In the genomic region with DNA sequence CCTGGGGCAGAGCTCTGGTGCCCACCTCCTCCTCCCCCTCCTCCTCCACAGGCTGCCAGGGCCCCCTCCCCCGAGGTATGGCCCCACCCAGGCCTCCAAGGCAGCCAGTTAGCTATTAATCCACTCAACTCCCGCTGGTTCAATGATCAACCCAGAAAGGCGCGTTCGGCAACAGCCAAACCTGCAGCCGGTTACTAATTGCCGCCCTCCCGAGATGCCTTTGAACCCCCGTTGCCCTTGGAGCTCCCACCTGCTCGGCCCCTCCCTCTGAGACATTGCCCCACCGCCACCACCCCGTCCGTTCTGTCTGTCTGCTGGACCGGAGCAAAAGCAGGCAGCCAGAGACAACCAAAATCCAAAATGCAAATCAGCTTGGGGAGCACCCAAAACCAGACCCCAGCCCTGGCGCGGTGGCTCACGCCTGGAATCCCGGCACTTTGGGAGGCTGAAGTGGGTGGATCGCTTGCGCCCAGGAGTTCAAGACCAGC, we compare ENCODE assay signal across 1 cellular context.
A peak's percentile ranks its signal among the peaks of the same experiment; 100 is the strongest.
TF ChIP-seq lines count a peak whose summit lies in the region.

No MANE protein-coding gene starts in this region.

TF ChIP-seq in HepG2, 621 proteins besides CTCF, POLR2A, EP300 and RAD21 (continued from another document and continues in another):
- TF ChIP-seq FOXJ3 (CRISPR knock-in tag; IDR thresholded peaks at IDR 0.05; ENCODE audit: borderline replicate concordance) (no peak), RXRA (CRISPR knock-in tag; IDR thresholded peaks at IDR 0.05) (peak; percentile 81), MTF1 (CRISPR knock-in tag; IDR thresholded peaks at IDR 0.05) (no peak), CENPT (CRISPR knock-in tag; IDR thresholded peaks at IDR 0.05; ENCODE audit: low read depth) (no peak), ZNF558 (CRISPR knock-in tag; IDR thresholded peaks at IDR 0.05; ENCODE audit: borderline replicate concordance) (0 out of 2 replicates have a peak, but pooled peaks have one; percentile 38), ZBTB34 (CRISPR knock-in tag; IDR thresholded peaks at IDR 0.05) (peak; percentile 85; the same call in 1 of the 2 replicates), ZNF747 (CRISPR knock-in tag; IDR thresholded peaks at IDR 0.05; ENCODE audit: borderline replicate concordance) (no peak), TCF7 (IDR thresholded peaks at IDR 0.05; ENCODE audit: low read depth) (0 out of 2 replicates have a peak, but pooled peaks have one; percentile 22), ZMYM4 (CRISPR knock-in tag; IDR thresholded peaks at IDR 0.05) (0 out of 2 replicates have a peak, but pooled peaks have one; percentile 23), SKI (IDR thresholded peaks at IDR 0.05; ENCODE audit: partially characterized antibody) (peak; percentile 22), ZBTB14 (CRISPR knock-in tag; IDR thresholded peaks at IDR 0.05) (no peak), NR2C2 (CRISPR knock-in tag; IDR thresholded peaks at IDR 0.05; ENCODE audit: borderline replicate concordance) (0 out of 2 replicates have a peak, but pooled peaks have one; percentile 25), SETDB1 (CRISPR knock-in tag; IDR thresholded peaks at IDR 0.05; ENCODE audit: borderline replicate concordance) (no peak), HOXA3 (CRISPR knock-in tag; IDR thresholded peaks at IDR 0.05) (peak; percentile 39; the same call in 1 of the 2 replicates), MIXL1 (CRISPR knock-in tag; IDR thresholded peaks at IDR 0.05) (peak; percentile 47; the same call in 1 of the 2 replicates), ZNF143 (CRISPR knock-in tag; IDR thresholded peaks at IDR 0.05) (0 out of 2 replicates have a peak, but pooled peaks have one; percentile 32), GLMP (CRISPR knock-in tag; IDR thresholded peaks at IDR 0.05; ENCODE audit: borderline replicate concordance) (no peak)
- TF ChIP-seq, protein P1, sequence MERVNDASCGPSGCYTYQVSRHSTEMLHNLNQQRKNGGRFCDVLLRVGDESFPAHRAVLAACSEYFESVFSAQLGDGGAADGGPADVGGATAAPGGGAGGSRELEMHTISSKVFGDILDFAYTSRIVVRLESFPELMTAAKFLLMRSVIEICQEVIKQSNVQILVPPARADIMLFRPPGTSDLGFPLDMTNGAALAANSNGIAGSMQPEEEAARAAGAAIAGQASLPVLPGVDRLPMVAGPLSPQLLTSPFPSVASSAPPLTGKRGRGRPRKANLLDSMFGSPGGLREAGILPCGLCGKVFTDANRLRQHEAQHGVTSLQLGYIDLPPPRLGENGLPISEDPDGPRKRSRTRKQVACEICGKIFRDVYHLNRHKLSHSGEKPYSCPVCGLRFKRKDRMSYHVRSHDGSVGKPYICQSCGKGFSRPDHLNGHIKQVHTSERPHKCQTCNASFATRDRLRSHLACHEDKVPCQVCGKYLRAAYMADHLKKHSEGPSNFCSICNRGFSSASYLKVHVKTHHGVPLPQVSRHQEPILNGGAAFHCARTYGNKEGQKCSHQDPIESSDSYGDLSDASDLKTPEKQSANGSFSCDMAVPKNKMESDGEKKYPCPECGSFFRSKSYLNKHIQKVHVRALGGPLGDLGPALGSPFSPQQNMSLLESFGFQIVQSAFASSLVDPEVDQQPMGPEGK (CRISPR knock-in tag; IDR thresholded peaks at IDR 0.05), result peak; percentile 87
- TF ChIP-seq, protein P2, sequence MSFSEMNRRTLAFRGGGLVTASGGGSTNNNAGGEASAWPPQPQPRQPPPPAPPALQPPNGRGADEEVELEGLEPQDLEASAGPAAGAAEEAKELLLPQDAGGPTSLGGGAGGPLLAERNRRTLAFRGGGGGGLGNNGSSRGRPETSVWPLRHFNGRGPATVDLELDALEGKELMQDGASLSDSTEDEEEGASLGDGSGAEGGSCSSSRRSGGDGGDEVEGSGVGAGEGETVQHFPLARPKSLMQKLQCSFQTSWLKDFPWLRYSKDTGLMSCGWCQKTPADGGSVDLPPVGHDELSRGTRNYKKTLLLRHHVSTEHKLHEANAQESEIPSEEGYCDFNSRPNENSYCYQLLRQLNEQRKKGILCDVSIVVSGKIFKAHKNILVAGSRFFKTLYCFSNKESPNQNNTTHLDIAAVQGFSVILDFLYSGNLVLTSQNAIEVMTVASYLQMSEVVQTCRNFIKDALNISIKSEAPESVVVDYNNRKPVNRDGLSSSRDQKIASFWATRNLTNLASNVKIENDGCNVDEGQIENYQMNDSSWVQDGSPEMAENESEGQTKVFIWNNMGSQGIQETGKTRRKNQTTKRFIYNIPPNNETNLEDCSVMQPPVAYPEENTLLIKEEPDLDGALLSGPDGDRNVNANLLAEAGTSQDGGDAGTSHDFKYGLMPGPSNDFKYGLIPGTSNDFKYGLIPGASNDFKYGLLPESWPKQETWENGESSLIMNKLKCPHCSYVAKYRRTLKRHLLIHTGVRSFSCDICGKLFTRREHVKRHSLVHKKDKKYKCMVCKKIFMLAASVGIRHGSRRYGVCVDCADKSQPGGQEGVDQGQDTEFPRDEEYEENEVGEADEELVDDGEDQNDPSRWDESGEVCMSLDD (CRISPR knock-in tag; IDR thresholded peaks at IDR 0.05; ENCODE audit: borderline replicate concordance), result no peak
- TF ChIP-seq, protein P3, sequence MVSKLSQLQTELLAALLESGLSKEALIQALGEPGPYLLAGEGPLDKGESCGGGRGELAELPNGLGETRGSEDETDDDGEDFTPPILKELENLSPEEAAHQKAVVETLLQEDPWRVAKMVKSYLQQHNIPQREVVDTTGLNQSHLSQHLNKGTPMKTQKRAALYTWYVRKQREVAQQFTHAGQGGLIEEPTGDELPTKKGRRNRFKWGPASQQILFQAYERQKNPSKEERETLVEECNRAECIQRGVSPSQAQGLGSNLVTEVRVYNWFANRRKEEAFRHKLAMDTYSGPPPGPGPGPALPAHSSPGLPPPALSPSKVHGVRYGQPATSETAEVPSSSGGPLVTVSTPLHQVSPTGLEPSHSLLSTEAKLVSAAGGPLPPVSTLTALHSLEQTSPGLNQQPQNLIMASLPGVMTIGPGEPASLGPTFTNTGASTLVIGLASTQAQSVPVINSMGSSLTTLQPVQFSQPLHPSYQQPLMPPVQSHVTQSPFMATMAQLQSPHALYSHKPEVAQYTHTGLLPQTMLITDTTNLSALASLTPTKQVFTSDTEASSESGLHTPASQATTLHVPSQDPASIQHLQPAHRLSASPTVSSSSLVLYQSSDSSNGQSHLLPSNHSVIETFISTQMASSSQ (IDR thresholded peaks at IDR 0.05; ENCODE audit: low read depth), result peak; percentile 88
- TF ChIP-seq, protein P3 (CRISPR knock-in tag; IDR thresholded peaks at IDR 0.05; ENCODE audit: borderline replicate concordance), result peak; percentile 94; the same call in 1 of the 2 replicates
- TF ChIP-seq, protein P4, sequence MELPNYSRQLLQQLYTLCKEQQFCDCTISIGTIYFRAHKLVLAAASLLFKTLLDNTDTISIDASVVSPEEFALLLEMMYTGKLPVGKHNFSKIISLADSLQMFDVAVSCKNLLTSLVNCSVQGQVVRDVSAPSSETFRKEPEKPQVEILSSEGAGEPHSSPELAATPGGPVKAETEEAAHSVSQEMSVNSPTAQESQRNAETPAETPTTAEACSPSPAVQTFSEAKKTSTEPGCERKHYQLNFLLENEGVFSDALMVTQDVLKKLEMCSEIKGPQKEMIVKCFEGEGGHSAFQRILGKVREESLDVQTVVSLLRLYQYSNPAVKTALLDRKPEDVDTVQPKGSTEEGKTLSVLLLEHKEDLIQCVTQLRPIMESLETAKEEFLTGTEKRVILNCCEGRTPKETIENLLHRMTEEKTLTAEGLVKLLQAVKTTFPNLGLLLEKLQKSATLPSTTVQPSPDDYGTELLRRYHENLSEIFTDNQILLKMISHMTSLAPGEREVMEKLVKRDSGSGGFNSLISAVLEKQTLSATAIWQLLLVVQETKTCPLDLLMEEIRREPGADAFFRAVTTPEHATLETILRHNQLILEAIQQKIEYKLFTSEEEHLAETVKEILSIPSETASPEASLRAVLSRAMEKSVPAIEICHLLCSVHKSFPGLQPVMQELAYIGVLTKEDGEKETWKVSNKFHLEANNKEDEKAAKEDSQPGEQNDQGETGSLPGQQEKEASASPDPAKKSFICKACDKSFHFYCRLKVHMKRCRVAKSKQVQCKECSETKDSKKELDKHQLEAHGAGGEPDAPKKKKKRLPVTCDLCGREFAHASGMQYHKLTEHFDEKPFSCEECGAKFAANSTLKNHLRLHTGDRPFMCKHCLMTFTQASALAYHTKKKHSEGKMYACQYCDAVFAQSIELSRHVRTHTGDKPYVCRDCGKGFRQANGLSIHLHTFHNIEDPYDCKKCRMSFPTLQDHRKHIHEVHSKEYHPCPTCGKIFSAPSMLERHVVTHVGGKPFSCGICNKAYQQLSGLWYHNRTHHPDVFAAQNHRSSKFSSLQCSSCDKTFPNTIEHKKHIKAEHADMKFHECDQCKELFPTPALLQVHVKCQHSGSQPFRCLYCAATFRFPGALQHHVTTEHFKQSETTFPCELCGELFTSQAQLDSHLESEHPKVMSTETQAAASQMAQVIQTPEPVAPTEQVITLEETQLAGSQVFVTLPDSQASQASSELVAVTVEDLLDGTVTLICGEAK (IDR thresholded peaks at IDR 0.05), result no peak
- TF ChIP-seq, protein P4 (CRISPR knock-in tag; IDR thresholded peaks at IDR 0.05), result no peak; the same call in 1 of the 2 replicates
